ENCODE assay signal across 13 cellular contexts in genomic region chr6:122495612-122496011, GRCh38. TPM values are rescaled to one million over a fixed set of nuclear protein-coding genes. Genes with fewer than 3 reads are reported as not detected.
DNase-seq lines count a peak whose midpoint lies in the region; ATAC-seq and TF ChIP-seq lines count a peak whose summit lies in the region.
"Had no signal": no experiment of that assay in that cellular context is flagged by ENCODE, and none has a peak within 500 bp of the region (broad histone marks: within the 10 kb centered on the region; RNA-seq: fewer than 3 reads in every experiment).

No MANE protein-coding gene starts in this region.

- H3K27ac ChIP-seq in HL-60 (replicated peaks): no peak overlapping the region
- H3K27ac ChIP-seq: cardiac muscle cell, neutrophil had no signal

- no peaks in the 10 kb centered on the region for H3K27me3 ChIP-seq in HL-60 (ENCODE audit: insufficient read depth, poor library complexity, severe bottlenecking)
- H3K27me3 ChIP-seq: cardiac muscle cell, neutrophil had no signal

- H3K4me3 Mint-ChIP-seq in stimulated activated naive B cell treated with anti-CD40 and anti-IgM and Interleukin-4, amounts not matched to agents 10 μg/mL and 1 μg/mL and 100 μg/mL, for 72 hours: no peak overlapping the region

- peaks cover 16 to 18% of the 10 kb centered on the region in 2 donors for H3K27me3 Mint-ChIP-seq in stimulated activated naive B cell treated with anti-CD40 and anti-IgM and Interleukin-4, amounts not matched to agents 10 μg/mL and 1 μg/mL and 100 μg/mL, for 72 hours

- H3K36me3 Mint-ChIP-seq in activated naive CD4-positive, alpha-beta T cell treated with anti-CD3 and anti-CD28 coated beads, Interleukin-2, amount 50 U/mL, for 72 hours: peaks cover 10 to 45% of the 10 kb centered on the region in 2 donors
- peaks cover 3 to 5% of the 10 kb centered on the region in 2 donors for H3K36me3 Mint-ChIP-seq in stimulated activated naive B cell treated with anti-CD40 and anti-IgM and Interleukin-4, amounts not matched to agents 10 μg/mL and 1 μg/mL and 100 μg/mL, for 72 hours

- H3K4me1 Mint-ChIP-seq in stimulated activated naive B cell treated with anti-CD40 and anti-IgM and Interleukin-4, amounts not matched to agents 10 μg/mL and 1 μg/mL and 100 μg/mL, for 72 hours: peaks cover 7 to 19% of the 10 kb centered on the region in 2 donors

- no peak for DNase-seq in activated naive CD4-positive, alpha-beta T cell treated with anti-CD3 and anti-CD28 coated beads, Interleukin-2, amount 50 U/mL, for 72 hours (ENCODE audit: low spot score in 2 of 2)
- DNase-seq in activated naive CD4-positive, alpha-beta T cell (lab: John Stamatoyannopoulos, UW): no peak
- peak; percentile 55 to 57 for DNase-seq in HL-60 (ENCODE audit: low read depth in 1 of 2, low spot score in 1 of 2)
- no peak for DNase-seq in stimulated activated naive B cell treated with anti-CD40 and anti-IgM and Interleukin-4, amounts not matched to agents 10 μg/mL and 1 μg/mL and 100 μg/mL, for 72 hours
- no peak for DNase-seq in GM13976 (ENCODE audit: low spot score)
- DNase-seq in OCI-M2 (lab: John Stamatoyannopoulos, UW; ENCODE audit: unreplicated experiment): no peak
- DNase-seq in activated CD8-positive, alpha-beta memory T cell treated with anti-CD3 and anti-CD28 coated beads, Interleukin-2, amount 50 U/mL, for 48 hours: no peak
- DNase-seq: H7, NCI-H524 treated with DMSO at 0.1 percent for 48 hours had no signal

- peaks cover 22 to 28% of the 10 kb centered on the region in 2 donors for H3K9me3 Mint-ChIP-seq in activated naive CD4-positive, alpha-beta T cell treated with anti-CD3 and anti-CD28 coated beads, Interleukin-2, amount 50 U/mL, for 72 hours
- H3K9me3 Mint-ChIP-seq in stimulated activated naive B cell treated with anti-CD40 and anti-IgM and Interleukin-4, amounts not matched to agents 10 μg/mL and 1 μg/mL and 100 μg/mL, for 72 hours: peaks cover 17 to 22% of the 10 kb centered on the region in 2 donors

- peak; percentile 47 for ATAC-seq in activated naive CD4-positive, alpha-beta T cell treated with anti-CD3 and anti-CD28 coated beads, Interleukin-2, amount 50 U/mL, for 72 hours
- ATAC-seq in HG02759 (IDR thresholded peaks at IDR 0.05; ENCODE audit: unreplicated experiment): peak; percentile 52
- ATAC-seq in stimulated activated naive B cell treated with anti-CD40 and anti-IgM and Interleukin-4, amounts not matched to agents 10 μg/mL and 1 μg/mL and 100 μg/mL, for 72 hours (replicated peaks): peak; percentile 48 to 67
- ATAC-seq: K562 had no signal

- no peak for TF ChIP-seq CTCF in HL-60 (IDR thresholded peaks at IDR 0.05; ENCODE audit: insufficient read depth, low read length)
- no peak for TF ChIP-seq CTCF in GM13976 (IDR thresholded peaks at IDR 0.05; ENCODE audit: borderline replicate concordance, control extremely low read depth, extremely low read depth, insufficient read depth, missing control alignments)

- H3K27ac Mint-ChIP-seq in activated naive CD4-positive, alpha-beta T cell treated with anti-CD3 and anti-CD28 coated beads, Interleukin-2, amount 50 U/mL, for 72 hours: no peak overlapping the region
- H3K27ac Mint-ChIP-seq in stimulated activated naive B cell treated with anti-CD40 and anti-IgM and Interleukin-4, amounts not matched to agents 10 μg/mL and 1 μg/mL and 100 μg/mL, for 72 hours: no peak overlapping the region

- in situ Hi-C loops in GM13976 (cut with MboI; ENCODE audit: low sequenced_read_pairs, unreplicated experiment): no loop called here

- H3K4me3 ChIP-seq in HL-60 (replicated peaks; ENCODE audit: insufficient read depth, low read length): no peak overlapping the region
- H3K4me3 ChIP-seq: cardiac muscle cell, K562 had no signal

RNA-seq across cellular contexts. Expression of gene SERINC1, which starts 24.0 kb away (rescaled TPM):
- 10 to 100 TPM; 41.0 to 51.5 TPM for total RNA-seq in activated naive CD4-positive, alpha-beta T cell treated with anti-CD3 and anti-CD28 coated beads, Interleukin-2, amount 50 U/mL, for 72 hours

Comparison
In these comparisons a context has a peak if more than half of its experiments do, and no peak if none do; other contexts are left out.
1. DNase-seq: peak in HL-60 (2 of 2); none in activated naive CD4-positive, alpha-beta T cell treated with anti-CD3 and anti-CD28 coated beads, Interleukin-2, amount 50 U/mL, for 72 hours (0 of 2), activated naive CD4-positive, alpha-beta T cell (0 of 4), stimulated activated naive B cell treated with anti-CD40 and anti-IgM and Interleukin-4, amounts not matched to agents 10 μg/mL and 1 μg/mL and 100 μg/mL, for 72 hours (single experiment), GM13976 (single experiment), OCI-M2 (single experiment) and activated CD8-positive, alpha-beta memory T cell treated with anti-CD3 and anti-CD28 coated beads, Interleukin-2, amount 50 U/mL, for 48 hours (single experiment).
2. Peak in every context shown above with its lines, with median percentiles within 50 percentile points of each other: ATAC-seq.